Comparison of ENCODE assay signal across 1 cellular context in the genomic region with DNA sequence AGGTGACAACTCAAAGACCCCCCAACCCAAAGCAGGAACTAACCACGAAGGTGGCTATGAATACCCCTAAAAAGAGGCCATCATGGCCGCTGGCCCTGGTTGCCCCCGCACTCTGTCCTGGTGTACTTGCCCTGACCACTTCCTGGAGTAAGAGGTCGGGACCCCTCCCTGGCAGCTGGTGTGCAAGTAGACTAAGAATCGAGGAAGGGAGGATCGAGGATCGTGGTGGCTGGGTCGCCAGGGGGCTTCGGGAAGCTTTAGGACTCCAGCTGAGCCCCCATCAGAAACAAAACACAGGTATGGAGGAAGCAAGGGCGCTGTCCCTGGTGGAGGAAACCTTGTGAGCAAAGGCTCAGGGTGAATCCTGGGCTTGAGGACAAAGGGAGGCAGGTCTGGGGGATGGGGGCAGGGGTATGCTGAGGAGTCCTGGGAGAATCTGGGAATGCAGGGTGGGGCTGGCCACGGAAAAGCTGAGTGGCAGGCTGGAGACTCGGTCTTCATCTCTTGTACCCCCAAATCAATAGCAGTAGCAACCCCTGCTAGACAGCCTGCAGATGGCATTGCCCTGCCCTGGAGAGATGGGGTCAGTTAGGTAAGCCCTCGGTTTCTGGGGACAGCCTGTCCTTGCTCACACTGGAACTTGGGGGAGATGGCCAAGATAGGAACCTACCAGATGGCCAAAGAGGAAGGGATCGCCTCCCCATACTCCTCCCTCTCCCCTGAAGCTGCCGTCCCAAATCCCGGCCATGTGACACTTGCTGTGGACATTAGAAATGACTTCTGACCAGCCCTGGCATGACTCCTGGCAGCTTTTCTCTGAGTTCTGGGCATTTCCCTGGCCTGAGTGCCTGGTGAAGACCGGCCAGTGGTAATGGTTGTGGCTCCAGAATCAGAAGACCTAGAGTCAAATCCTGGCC.
TF ChIP-seq lines count a peak whose summit lies in the region.

No MANE protein-coding gene starts in this region.

TF ChIP-seq in HepG2, 621 proteins besides CTCF, POLR2A, EP300 and RAD21:
- no peak for TF ChIP-seq RBM22 (optimal IDR thresholded peaks at IDR 0.05; ENCODE audit: low read length)
- no peak for TF ChIP-seq ZNF652 (CRISPR knock-in tag; IDR thresholded peaks at IDR 0.05; ENCODE audit: borderline replicate concordance, low read depth)
- no peak for TF ChIP-seq ZNF788 (CRISPR knock-in tag; IDR thresholded peaks at IDR 0.05; ENCODE audit: borderline replicate concordance)
- TF ChIP-seq, protein P1, sequence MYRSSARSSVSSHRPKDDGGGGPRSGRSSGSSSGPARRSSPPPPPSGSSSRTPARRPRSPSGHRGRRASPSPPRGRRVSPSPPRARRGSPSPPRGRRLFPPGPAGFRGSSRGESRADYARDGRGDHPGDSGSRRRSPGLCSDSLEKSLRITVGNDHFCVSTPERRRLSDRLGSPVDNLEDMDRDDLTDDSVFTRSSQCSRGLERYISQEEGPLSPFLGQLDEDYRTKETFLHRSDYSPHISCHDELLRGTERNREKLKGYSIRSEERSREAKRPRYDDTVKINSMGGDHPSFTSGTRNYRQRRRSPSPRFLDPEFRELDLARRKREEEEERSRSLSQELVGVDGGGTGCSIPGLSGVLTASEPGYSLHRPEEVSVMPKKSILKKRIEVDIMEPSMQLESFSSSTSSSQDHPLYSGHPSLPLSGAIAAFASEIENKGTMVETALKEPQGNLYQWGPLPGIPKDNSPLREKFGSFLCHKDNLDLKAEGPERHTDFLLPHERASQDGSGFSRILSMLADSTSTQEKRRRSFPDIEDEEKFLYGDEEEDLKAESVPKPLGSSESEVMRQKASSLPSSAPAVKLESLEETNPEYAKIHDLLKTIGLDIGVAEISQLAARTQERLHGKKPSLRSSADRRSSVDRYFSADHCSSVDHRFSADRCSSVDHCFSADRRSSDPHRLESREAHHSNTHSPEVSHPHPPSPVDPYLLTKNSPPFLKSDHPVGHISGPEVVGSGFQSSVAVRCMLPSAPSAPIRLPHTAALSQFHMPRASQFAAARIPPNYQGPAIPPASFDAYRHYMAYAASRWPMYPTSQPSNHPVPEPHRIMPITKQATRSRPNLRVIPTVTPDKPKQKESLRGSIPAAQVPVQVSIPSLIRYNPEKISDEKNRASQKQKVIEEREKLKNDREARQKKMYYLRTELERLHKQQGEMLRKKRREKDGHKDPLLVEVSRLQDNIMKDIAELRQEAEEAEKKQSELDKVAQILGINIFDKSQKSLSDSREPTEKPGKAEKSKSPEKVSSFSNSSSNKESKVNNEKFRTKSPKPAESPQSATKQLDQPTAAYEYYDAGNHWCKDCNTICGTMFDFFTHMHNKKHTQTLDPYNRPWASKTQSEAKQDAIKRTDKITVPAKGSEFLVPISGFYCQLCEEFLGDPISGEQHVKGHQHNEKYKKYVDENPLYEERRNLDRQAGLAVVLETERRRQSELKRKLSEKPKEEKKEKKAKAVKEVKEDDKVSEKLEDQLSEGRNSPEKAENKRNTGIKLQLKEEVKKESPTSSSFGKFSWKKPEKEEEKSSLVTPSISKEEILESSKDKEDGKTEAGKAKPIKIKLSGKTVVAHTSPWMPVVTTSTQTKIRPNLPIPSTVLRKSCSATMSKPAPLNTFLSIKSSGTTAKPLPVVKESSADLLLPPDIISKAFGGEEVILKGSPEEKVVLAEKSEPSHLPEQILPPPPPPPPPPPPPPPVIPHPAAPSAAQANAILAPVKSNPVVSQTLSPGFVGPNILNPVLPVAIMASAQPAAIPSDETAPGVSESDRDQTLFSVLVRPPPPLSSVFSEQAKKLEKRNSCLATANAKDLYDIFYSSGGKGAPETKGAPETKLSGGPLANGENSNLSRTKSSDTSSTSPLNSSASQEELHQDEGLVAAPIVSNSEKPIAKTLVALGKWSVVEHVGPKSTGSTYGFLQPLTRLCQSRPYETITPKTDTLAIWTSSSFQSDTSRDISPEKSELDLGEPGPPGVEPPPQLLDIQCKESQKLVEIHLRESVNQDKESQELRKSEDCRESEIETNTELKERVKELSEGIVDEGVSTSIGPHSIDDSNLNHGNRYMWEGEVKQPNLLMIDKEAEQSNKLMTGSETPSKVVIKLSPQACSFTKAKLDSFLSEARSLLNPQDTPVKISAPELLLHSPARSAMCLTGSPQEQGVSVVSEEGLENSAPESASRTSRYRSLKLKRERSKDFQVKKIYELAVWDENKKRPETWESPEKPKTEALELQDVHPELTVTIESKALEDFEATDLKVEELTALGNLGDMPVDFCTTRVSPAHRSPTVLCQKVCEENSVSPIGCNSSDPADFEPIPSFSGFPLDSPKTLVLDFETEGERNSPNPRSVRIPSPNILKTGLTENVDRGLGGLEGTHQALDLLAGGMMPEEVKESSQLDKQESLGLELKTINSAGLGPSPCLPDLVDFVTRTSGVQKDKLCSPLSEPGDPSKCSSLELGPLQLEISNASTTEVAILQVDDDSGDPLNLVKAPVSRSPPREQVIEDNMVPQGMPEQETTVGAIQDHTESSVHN (CRISPR knock-in tag; IDR thresholded peaks at IDR 0.05), result no peak
- no peak for TF ChIP-seq RARA (CRISPR knock-in tag; IDR thresholded peaks at IDR 0.05)
- TF ChIP-seq, protein P2, sequence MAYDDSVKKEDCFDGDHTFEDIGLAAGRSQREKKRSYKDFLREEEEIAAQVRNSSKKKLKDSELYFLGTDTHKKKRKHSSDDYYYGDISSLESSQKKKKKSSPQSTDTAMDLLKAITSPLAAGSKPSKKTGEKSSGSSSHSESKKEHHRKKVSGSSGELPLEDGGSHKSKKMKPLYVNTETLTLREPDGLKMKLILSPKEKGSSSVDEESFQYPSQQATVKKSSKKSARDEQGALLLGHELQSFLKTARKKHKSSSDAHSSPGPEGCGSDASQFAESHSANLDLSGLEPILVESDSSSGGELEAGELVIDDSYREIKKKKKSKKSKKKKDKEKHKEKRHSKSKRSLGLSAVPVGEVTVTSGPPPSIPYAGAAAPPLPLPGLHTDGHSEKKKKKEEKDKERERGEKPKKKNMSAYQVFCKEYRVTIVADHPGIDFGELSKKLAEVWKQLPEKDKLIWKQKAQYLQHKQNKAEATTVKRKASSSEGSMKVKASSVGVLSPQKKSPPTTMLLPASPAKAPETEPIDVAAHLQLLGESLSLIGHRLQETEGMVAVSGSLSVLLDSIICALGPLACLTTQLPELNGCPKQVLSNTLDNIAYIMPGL (CRISPR knock-in tag; IDR thresholded peaks at IDR 0.05; ENCODE audit: borderline replicate concordance in 1 of 2, low read depth in 1 of 2), result no peak
- no peak for TF ChIP-seq ZC3H4 (CRISPR knock-in tag; IDR thresholded peaks at IDR 0.05; ENCODE audit: borderline replicate concordance)
- no peak for TF ChIP-seq RNF2 (conservative IDR thresholded peaks at IDR 0.05; ENCODE audit: low read depth)
- TF ChIP-seq ZBTB1 (CRISPR knock-in tag; IDR thresholded peaks at IDR 0.05; ENCODE audit: borderline replicate concordance), result no peak
- no peak for TF ChIP-seq ZNF564 (CRISPR knock-in tag; IDR thresholded peaks at IDR 0.05)
- TF ChIP-seq RELA (CRISPR knock-in tag; IDR thresholded peaks at IDR 0.05), result no peak
- TF ChIP-seq HNF4G (IDR thresholded peaks at IDR 0.05; ENCODE audit: borderline replicate concordance, low read depth, low read length), result no peak
- TF ChIP-seq HNF4G (CRISPR knock-in tag; IDR thresholded peaks at IDR 0.05; ENCODE audit: borderline replicate concordance, low read depth), result no peak
- TF ChIP-seq SOX6 (IDR thresholded peaks at IDR 0.05), result no peak
- no peak for TF ChIP-seq SOX6 (CRISPR knock-in tag; IDR thresholded peaks at IDR 0.05)
- TF ChIP-seq HMG20B (CRISPR knock-in tag; conservative IDR thresholded peaks at IDR 0.05), result no peak
- TF ChIP-seq POGZ (CRISPR knock-in tag; IDR thresholded peaks at IDR 0.05), result no peak
- no peak for TF ChIP-seq ATRX (CRISPR knock-in tag; IDR thresholded peaks at IDR 0.05; ENCODE audit: borderline replicate concordance)
- no peak for TF ChIP-seq KMT2B (CRISPR knock-in tag; IDR thresholded peaks at IDR 0.05)
- no peak for TF ChIP-seq ZNF563 (CRISPR knock-in tag; IDR thresholded peaks at IDR 0.05)
- no peak for TF ChIP-seq ZNF431 (CRISPR knock-in tag; IDR thresholded peaks at IDR 0.05; ENCODE audit: borderline replicate concordance, low read depth)
